In genomic region chr19:4182082-4182926, GRCh38 we compare ENCODE assay signal across 8 cellular contexts. TPM values are rescaled to one million over a fixed set of nuclear protein-coding genes. Genes with fewer than 3 reads are reported as not detected.
A peak's percentile ranks its signal among the peaks of the same experiment; 100 is the strongest.
DNase-seq lines count a peak whose midpoint lies in the region; ATAC-seq and TF ChIP-seq lines count a peak whose summit lies in the region.

TSS of gene ANKRD24 (plus strand) at chr19:4182689. CDS start at chr19:4186426, 3,737 bp downstream.
TSS of gene SIRT6 (minus strand) at chr19:4182563. CDS start at chr19:4182539, 24 bp downstream.

- H3K36me3 Mint-ChIP-seq in T-helper 17 cell (ENCODE audit: low read depth) (peaks cover 3% of the 10 kb centered on the region), progenitor cell of endocrine pancreas (ENCODE audit: insufficient read depth) (peaks cover 6% of the 10 kb centered on the region)

- H3K27ac Mint-ChIP-seq in T-helper 17 cell, result peak within 1 kb of the TSS; percentile 97
- peak within 1 kb of the TSS; percentile 98 for H3K27ac Mint-ChIP-seq in progenitor cell of endocrine pancreas

- intact Hi-C loops in left ventricle myocardium inferior (cut with micrococcal nuclease), result no loop called here
- intact Hi-C loops in upper lobe of right lung (cut with DNase I), result no loop called here

- ATAC-seq in HG02798 (IDR thresholded peaks at IDR 0.05; ENCODE audit: poor library complexity, unreplicated experiment) (peak; percentile 83), T-helper 17 cell (peak; percentile 88), upper lobe of right lung (peak; percentile 95)

- H3K9me3 ChIP-seq in T-helper 17 cell (ENCODE audit: control insufficient read depth, low read length, poor library complexity, severe bottlenecking) (no peaks in the 10 kb centered on the region), left ventricle myocardium inferior (replicated peaks) (no peaks in the 10 kb centered on the region), upper lobe of right lung (no peaks in the 10 kb centered on the region)

- no peaks in the 10 kb centered on the region for H3K9me3 Mint-ChIP-seq in progenitor cell of endocrine pancreas (ENCODE audit: low read depth)

- H3K36me3 ChIP-seq in left ventricle myocardium inferior (peaks cover 32% of the 10 kb centered on the region), upper lobe of right lung (peaks cover 11% of the 10 kb centered on the region)

- H3K4me3 ChIP-seq in left ventricle myocardium inferior (peak within 1 kb of the TSS; percentile 93), upper lobe of right lung (peak within 1 kb of the TSS; percentile 82)

- DNase-seq in GM10266 (ENCODE audit: extremely low spot score) (peak; percentile 99), NCI-H1694 (lab: John Stamatoyannopoulos, UW) (peak; percentile 83), T-helper 17 cell (peak; percentile 93 to 95 (median 93)), amygdala (lab: John Stamatoyannopoulos, UW) (peak; percentile 49 to 97 (median 90)), left ventricle myocardium inferior (peak; percentile 96), progenitor cell of endocrine pancreas (ENCODE audit: low spot score, unreplicated experiment) (peak; percentile 88), upper lobe of right lung (peak; percentile 99)

- TF ChIP-seq CTCF in GM10266 (IDR thresholded peaks at IDR 0.05; ENCODE audit: control insufficient read depth, insufficient read depth, low read depth, missing control alignments) (no peak), left ventricle myocardium inferior (IDR thresholded peaks at IDR 0.05; ENCODE audit: borderline replicate concordance) (no peak), progenitor cell of endocrine pancreas (IDR thresholded peaks at IDR 0.05; ENCODE audit: unreplicated experiment) (no peak), upper lobe of right lung (IDR thresholded peaks at IDR 0.05) (no peak)

- H3K27me3 Mint-ChIP-seq in T-helper 17 cell, result no peaks in the 10 kb centered on the region
- peaks cover 3% of the 10 kb centered on the region for H3K27me3 Mint-ChIP-seq in progenitor cell of endocrine pancreas

- H3K4me1 ChIP-seq in left ventricle myocardium inferior, result peaks cover 25% of the 10 kb centered on the region
- H3K4me1 ChIP-seq in upper lobe of right lung, result peaks cover 25% of the 10 kb centered on the region

- H3K4me3 Mint-ChIP-seq in T-helper 17 cell, result peak within 1 kb of the TSS; percentile 99
- peak within 1 kb of the TSS; percentile 97 for H3K4me3 Mint-ChIP-seq in progenitor cell of endocrine pancreas (ENCODE audit: low read depth)

- H3K27me3 ChIP-seq in left ventricle myocardium inferior (ENCODE audit: low read depth), result peaks cover 2% of the 10 kb centered on the region
- H3K27me3 ChIP-seq in upper lobe of right lung, result no peaks in the 10 kb centered on the region

- peak within 1 kb of the TSS; percentile 89 for H3K27ac ChIP-seq in left ventricle myocardium inferior (replicated peaks)
- peak within 1 kb of the TSS; percentile 86 for H3K27ac ChIP-seq in upper lobe of right lung

- H3K4me1 Mint-ChIP-seq in T-helper 17 cell (peaks cover 35% of the 10 kb centered on the region), progenitor cell of endocrine pancreas (ENCODE audit: low read depth) (peaks cover 11% of the 10 kb centered on the region)

RNA-seq across cellular contexts. Expression of gene ANKRD24, which starts in this region (rescaled TPM):
- total RNA-seq in T-helper 17 cell (under 1 TPM; 0.75 to 0.91 TPM), left ventricle myocardium inferior (0.22 TPM), progenitor cell of endocrine pancreas (0.89 and 1.6 TPM in 2 replicates), upper lobe of right lung (2.3 TPM)

RNA-seq across cellular contexts. Expression of gene SIRT6, which starts in this region (rescaled TPM):
- total RNA-seq in T-helper 17 cell (10 to 100 TPM; 18.5 to 21.8 TPM), left ventricle myocardium inferior (12.9 TPM), progenitor cell of endocrine pancreas (33.2 and 35.1 TPM in 2 replicates), upper lobe of right lung (20.3 TPM)

Comparison
In these comparisons a context has a peak if more than half of its experiments do, and no peak if none do; other contexts are left out.
1. Peak in every context shown above with its lines: DNase-seq, ATAC-seq, H3K4me3 ChIP-seq and H3K27ac ChIP-seq.